In the genomic region with DNA sequence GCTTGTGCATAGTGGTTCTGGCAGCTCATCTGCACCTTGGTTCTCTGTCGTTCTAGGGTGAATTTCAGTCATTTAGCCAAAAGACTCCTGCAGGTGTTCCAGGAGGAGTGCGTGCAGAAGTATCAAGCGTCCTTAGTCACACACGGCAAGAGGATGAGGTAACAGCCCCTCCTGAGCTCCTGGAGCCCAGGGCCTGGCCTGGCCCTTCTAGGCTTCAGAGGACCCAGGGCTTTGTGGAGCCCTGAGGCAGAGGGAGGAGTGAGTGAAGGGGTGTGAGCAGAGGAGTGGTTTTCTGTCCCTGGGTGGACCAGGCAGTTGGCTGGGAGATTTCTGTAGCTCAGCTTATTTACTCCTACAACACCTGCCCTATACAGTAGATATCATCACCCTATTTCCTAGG, we compare ENCODE assay signal across 18 cellular contexts. TPM values are rescaled to one million over a fixed set of nuclear protein-coding genes. Genes with fewer than 3 reads are reported as not detected.
DNase-seq lines count a peak whose midpoint lies in the region; ATAC-seq and TF ChIP-seq lines count a peak whose summit lies in the region.
"Had no signal": no experiment of that assay in that cellular context is flagged by ENCODE, and none has a peak within 500 bp of the region (broad histone marks: within the 10 kb centered on the region; RNA-seq: fewer than 3 reads in every experiment).

No MANE protein-coding gene starts in this region.

- peaks cover 20% of the 10 kb centered on the region for H4K20me1 ChIP-seq in osteoblast (ENCODE audit: insufficient read depth, low read length)

- H3K4me1 Mint-ChIP-seq in activated T-cell treated with anti-CD3 and anti-CD28 coated beads, Interleukin-2, amount 50 U/mL, for 24 hours (ENCODE audit: low read depth) = peaks cover 8% of the 10 kb centered on the region
- peaks cover 5% of the 10 kb centered on the region for H3K4me1 Mint-ChIP-seq in activated T-cell treated with anti-CD3 and anti-CD28 coated beads, Interleukin-2, amount 50 U/mL, for 4 hours (ENCODE audit: low read depth)
- peaks cover 6% of the 10 kb centered on the region for H3K4me1 Mint-ChIP-seq in activated T-helper 17 cell treated with anti-CD3 and anti-CD28 coated beads, Interleukin-2, amount 50 U/mL, for 72 hours

- no peak overlapping the region for H3K27ac ChIP-seq in HEK293 (ENCODE audit: extremely low read depth, low read depth, low read length)
- H3K27ac ChIP-seq in osteoblast (ENCODE audit: low read depth, low read length) = no peak overlapping the region
- H3K27ac ChIP-seq: GM23248 had no signal

- CTCF ChIA-PET in HEK293 (lab: Yijun Ruan, JAX) = interaction anchor here (1.0 to 6.8 kb wide), 10 partner anchors 7 to 200 kb away, joined by 3 to 115 read pairs (median 18); no protein-coding TSS in a partner anchor

- peaks cover 88% of the 10 kb centered on the region for H3K36me3 Mint-ChIP-seq in activated T-cell treated with anti-CD3 and anti-CD28 coated beads, Interleukin-2, amount 50 U/mL, for 24 hours (ENCODE audit: low read depth)
- H3K36me3 Mint-ChIP-seq in activated T-cell treated with anti-CD3 and anti-CD28 coated beads, Interleukin-2, amount 50 U/mL, for 4 hours (ENCODE audit: insufficient read depth) = peaks cover 33% of the 10 kb centered on the region
- peaks cover 71% of the 10 kb centered on the region for H3K36me3 Mint-ChIP-seq in activated T-helper 17 cell treated with anti-CD3 and anti-CD28 coated beads, Interleukin-2, amount 50 U/mL, for 72 hours (ENCODE audit: low read depth)

- no peaks in the 10 kb centered on the region for H3K79me2 ChIP-seq in osteoblast (ENCODE audit: insufficient read depth, low read length)

- H3K4me1 ChIP-seq in HEK293 (ENCODE audit: control insufficient read depth, insufficient read depth, low read length) (peaks cover 10% of the 10 kb centered on the region), osteoblast (ENCODE audit: insufficient read depth, low read length) (peaks cover 22% of the 10 kb centered on the region)

- no peak overlapping the region for H3K4me2 ChIP-seq in osteoblast (ENCODE audit: insufficient read depth, low read length)

- H3K4me3 ChIP-seq in HEK293 (ENCODE audit: low read depth, low read length) (no peak overlapping the region), osteoblast (ENCODE audit: insufficient read depth, low read length) (no peak overlapping the region)
- H3K4me3 ChIP-seq: GM23248 had no signal

- H3K36me3 ChIP-seq in HEK293 (ENCODE audit: control insufficient read depth in 2 of 2, insufficient read depth in 1 of 2, low read length in 2 of 2) (peaks cover 0 to 13% of the 10 kb centered on the region in 2 experiments; a peak in 1 of 3 replicates), osteoblast (ENCODE audit: insufficient read depth, low read length) (peaks cover 49% of the 10 kb centered on the region)

- peak overlapping the region; percentile 57 for H3K27ac Mint-ChIP-seq in activated T-cell treated with anti-CD3 and anti-CD28 coated beads, Interleukin-2, amount 50 U/mL, for 24 hours
- peak overlapping the region; percentile 67 for H3K27ac Mint-ChIP-seq in activated T-helper 17 cell treated with anti-CD3 and anti-CD28 coated beads, Interleukin-2, amount 50 U/mL, for 72 hours

- TF ChIP-seq CTCF in HEK293 (tag by site-specific recombination; IDR thresholded peaks at IDR 0.05) (no peak), osteoblast (IDR thresholded peaks at IDR 0.05; ENCODE audit: extremely low read depth, low read depth, low read length) (no peak)

- no peaks in the 10 kb centered on the region for H3K9me3 Mint-ChIP-seq in activated T-cell treated with anti-CD3 and anti-CD28 coated beads, Interleukin-2, amount 50 U/mL, for 24 hours
- no peaks in the 10 kb centered on the region for H3K9me3 Mint-ChIP-seq in activated T-cell treated with anti-CD3 and anti-CD28 coated beads, Interleukin-2, amount 50 U/mL, for 4 hours
- no peaks in the 10 kb centered on the region for H3K9me3 Mint-ChIP-seq in activated T-helper 17 cell treated with anti-CD3 and anti-CD28 coated beads, Interleukin-2, amount 50 U/mL, for 72 hours

- no peak overlapping the region for H2AFZ ChIP-seq in osteoblast (ENCODE audit: low read length)
- H2AFZ ChIP-seq: GM23248 had no signal

- no peak overlapping the region for H3K4me3 Mint-ChIP-seq in activated T-cell treated with anti-CD3 and anti-CD28 coated beads, Interleukin-2, amount 50 U/mL, for 24 hours
- no peak overlapping the region for H3K4me3 Mint-ChIP-seq in activated T-cell treated with anti-CD3 and anti-CD28 coated beads, Interleukin-2, amount 50 U/mL, for 4 hours
- no peak overlapping the region for H3K4me3 Mint-ChIP-seq in activated T-helper 17 cell treated with anti-CD3 and anti-CD28 coated beads, Interleukin-2, amount 50 U/mL, for 72 hours

- DNase-seq in activated T-cell treated with anti-CD3 and anti-CD28 coated beads, Interleukin-2, amount 50 U/mL, for 24 hours = no peak
- DNase-seq in activated T-cell treated with anti-CD3 and anti-CD28 coated beads, Interleukin-2, amount 50 U/mL, for 4 hours = no peak
- DNase-seq in osteoblast (ENCODE audit: insufficient read length, low spot score, missing footprints) (peak; percentile 73), SKM-1 treated with dmso at 0.1 percent for 144 hours (lab: John Stamatoyannopoulos, UW; ENCODE audit: unreplicated experiment) (no peak)
- DNase-seq: DMS79 treated with DMSO at 0.1 percent for 48 hours, GM23248, KBM-7, NCI-H1417 treated with DMSO at 0.1 percent for 48 hours, NCI-H1930, NCI-H345, NCI-H526, SHP77, SK-N-SH had no signal

- POLR2A ChIA-PET in HEK293 (lab: Yijun Ruan, JAX) = no interaction called here

- H3K27me3 ChIP-seq in osteoblast (ENCODE audit: insufficient read depth, low read length) = no peaks in the 10 kb centered on the region

- no peaks in the 10 kb centered on the region for H3K27me3 Mint-ChIP-seq in activated T-cell treated with anti-CD3 and anti-CD28 coated beads, Interleukin-2, amount 50 U/mL, for 24 hours
- no peaks in the 10 kb centered on the region for H3K27me3 Mint-ChIP-seq in activated T-cell treated with anti-CD3 and anti-CD28 coated beads, Interleukin-2, amount 50 U/mL, for 4 hours (ENCODE audit: low read depth)
- no peaks in the 10 kb centered on the region for H3K27me3 Mint-ChIP-seq in activated T-helper 17 cell treated with anti-CD3 and anti-CD28 coated beads, Interleukin-2, amount 50 U/mL, for 72 hours

- ATAC-seq in activated T-cell treated with anti-CD3 and anti-CD28 coated beads, Interleukin-2, amount 50 U/mL, for 4 hours = no peak
- no peak for ATAC-seq in activated T-helper 17 cell treated with anti-CD3 and anti-CD28 coated beads, Interleukin-2, amount 50 U/mL, for 72 hours (replicated peaks)
- ATAC-seq in HG02973 (IDR thresholded peaks at IDR 0.05; ENCODE audit: unreplicated experiment) = no peak
- no peak for ATAC-seq in HG03469 (IDR thresholded peaks at IDR 0.05; ENCODE audit: unreplicated experiment)
- ATAC-seq: HCT116 had no signal

- H3K9me3 ChIP-seq in HEK293 (ENCODE audit: control insufficient read depth, insufficient read depth, low read depth, low read length) = no peaks in the 10 kb centered on the region
- H3K9me3 ChIP-seq in osteoblast (ENCODE audit: low read depth, low read length) = no peaks in the 10 kb centered on the region
- H3K9me3 ChIP-seq: SK-N-SH had no signal

TF ChIP-seq in HEK293, 187 proteins besides CTCF, POLR2A, EP300 and RAD21:
- 0 out of 2 replicates have a peak, but pooled peaks have one; percentile 27 for TF ChIP-seq KLF17 (tag by site-specific recombination; IDR thresholded peaks at IDR 0.05)
- no peak for TF ChIP-seq ZNF350 (tag by site-specific recombination; IDR thresholded peaks at IDR 0.05)
- TF ChIP-seq ZNF112 (tag by site-specific recombination; IDR thresholded peaks at IDR 0.05) = no peak
- TF ChIP-seq ZFP37 (tag by site-specific recombination; IDR thresholded peaks at IDR 0.05) = no peak
- no peak for TF ChIP-seq ZNF146 (tag by site-specific recombination; IDR thresholded peaks at IDR 0.05)

RNA-seq across cellular contexts. Expression of gene RASSF5, which starts 15.7 kb away (rescaled TPM):
- total RNA-seq in activated T-cell treated with anti-CD3 and anti-CD28 coated beads, Interleukin-2, amount 50 U/mL, for 4 hours = 100 to 1,000 TPM; 179 to 227 (median 216) TPM
- 100 to 1,000 TPM; 162 to 227 TPM for total RNA-seq in activated T-helper 17 cell treated with anti-CD3 and anti-CD28 coated beads, Interleukin-2, amount 50 U/mL, for 72 hours
- 0.59 and 0.72 TPM in 2 replicates for total RNA-seq in osteoblast

RNA-seq across cellular contexts. Expression of gene IKBKE, which starts 21.3 kb away (rescaled TPM):
- 10 to 100 TPM; 14.7 to 17.2 (median 16.1) TPM for total RNA-seq in activated T-cell treated with anti-CD3 and anti-CD28 coated beads, Interleukin-2, amount 50 U/mL, for 4 hours
- total RNA-seq in activated T-helper 17 cell treated with anti-CD3 and anti-CD28 coated beads, Interleukin-2, amount 50 U/mL, for 72 hours = 10 to 100 TPM; 21.7 to 26.6 TPM
- total RNA-seq in osteoblast = 14.7 and 18.8 TPM in 2 replicates

Comparison
In these comparisons a context has a peak if more than half of its experiments do, and no peak if none do; other contexts are left out.
1. RNA of gene RASSF5, which starts 15.7 kb away (total RNA-seq): 162 to 227 TPM in activated T-helper 17 cell treated with anti-CD3 and anti-CD28 coated beads, Interleukin-2, amount 50 U/mL, for 72 hours and 179 to 227 TPM in activated T-cell treated with anti-CD3 and anti-CD28 coated beads, Interleukin-2, amount 50 U/mL, for 4 hours; 0.59 to 0.72 TPM in osteoblast; every median in the first group is over 10 times any median in the second.